In genomic region chr2:222290371-222290690, GRCh38 we compare ENCODE assay signal across 17 cellular contexts. TPM values are rescaled to one million over a fixed set of nuclear protein-coding genes. Genes with fewer than 3 reads are reported as not detected.
DNase-seq lines count a peak whose midpoint lies in the region; ATAC-seq and TF ChIP-seq lines count a peak whose summit lies in the region.
"Had no signal": no experiment of that assay in that cellular context is flagged by ENCODE, and none has a peak within 500 bp of the region (broad histone marks: within the 10 kb centered on the region; RNA-seq: fewer than 3 reads in every experiment).

No MANE protein-coding gene starts in this region.

- H3K4me2 ChIP-seq in mesenchymal stem cell (ENCODE audit: low read length, poor library complexity, severe bottlenecking) = no peak overlapping the region

- H3K27me3 ChIP-seq in HUES6 (ENCODE audit: control insufficient read depth, insufficient read depth, low read length) (peaks cover 92% of the 10 kb centered on the region), mesenchymal stem cell (ENCODE audit: control insufficient read depth in 1 of 2, insufficient read depth in 1 of 2, low read length in 2 of 2) (peaks cover 80 to 93% of the 10 kb centered on the region in 2 experiments)

- H2BK5ac ChIP-seq in mesenchymal stem cell (ENCODE audit: low read depth, low read length, poor library complexity, severe bottlenecking) = no peak overlapping the region

- H2BK15ac ChIP-seq in mesenchymal stem cell (ENCODE audit: low read depth, poor library complexity, severe bottlenecking) = no peak overlapping the region

- peaks cover 17% of the 10 kb centered on the region for H3K36me3 Mint-ChIP-seq in brain
- H3K36me3 Mint-ChIP-seq in stimulated activated naive B cell treated with anti-CD40 and anti-IgM and Interleukin-4, amounts not matched to agents 10 μg/mL and 1 μg/mL and 100 μg/mL, for 72 hours = peaks cover 0 to 4% of the 10 kb centered on the region in 2 donors

- H3K79me1 ChIP-seq in mesenchymal stem cell (replicated peaks; ENCODE audit: low read length, poor library complexity, severe bottlenecking) = no peaks in the 10 kb centered on the region

- H2BK120ac ChIP-seq in mesenchymal stem cell (ENCODE audit: low read depth, low read length) = no peak overlapping the region

- no peak overlapping the region for H2BK12ac ChIP-seq in mesenchymal stem cell (ENCODE audit: low read length in 2 of 2)

- TF ChIP-seq CTCF in brain (conservative IDR thresholded peaks at IDR 0.05) = no peak

- H3K9me3 Mint-ChIP-seq in brain = peaks cover 0 to 6% (median 0%) of the 10 kb centered on the region in 5 experiments
- H3K9me3 Mint-ChIP-seq in stimulated activated naive B cell treated with anti-CD40 and anti-IgM and Interleukin-4, amounts not matched to agents 10 μg/mL and 1 μg/mL and 100 μg/mL, for 72 hours = peaks cover 0 to 4% of the 10 kb centered on the region in 2 donors
- H3K9me3 Mint-ChIP-seq: activated T-cell treated with anti-CD3 and anti-CD28 coated beads, Interleukin-2, amount 50 U/mL, for 24 hours had no signal

- H3K27ac ChIP-seq in HUES6 (ENCODE audit: low read depth, low read length) (no peak overlapping the region; the same call in 1 of the 2 replicates), mesenchymal stem cell (ENCODE audit: low read length, poor library complexity, severe bottlenecking) (no peak overlapping the region)
- H3K27ac ChIP-seq: parathyroid adenoma, thoracic aorta had no signal

- H3K4me3 ChIP-seq in HUES6 (ENCODE audit: low read depth, low read length) (peak overlapping the region; percentile 63), mesenchymal stem cell (ENCODE audit: insufficient read depth in 1 of 2, low read depth in 1 of 2, low read length in 2 of 2) (peak overlapping the region in 1 of 2 experiments; percentile 41)
- H3K4me3 ChIP-seq: thoracic aorta had no signal

- H3K36me3 ChIP-seq in HUES6 (ENCODE audit: control insufficient read depth, insufficient read depth, low read length) (no peaks in the 10 kb centered on the region), mesenchymal stem cell (ENCODE audit: control insufficient read depth in 1 of 2, insufficient read depth in 2 of 2, low read depth in 1 of 2, low read length in 2 of 2) (no peaks in the 10 kb centered on the region)
- H3K36me3 ChIP-seq: thoracic aorta had no signal

- peak overlapping the region in 3 of 5 experiments; percentile 81 to 98 (median 91) for H3K27ac Mint-ChIP-seq in brain
- peak overlapping the region; percentile 37 for H3K27ac Mint-ChIP-seq in stimulated activated naive B cell treated with anti-CD40 and anti-IgM and Interleukin-4, amounts not matched to agents 10 μg/mL and 1 μg/mL and 100 μg/mL, for 72 hours
- H3K27ac Mint-ChIP-seq: activated T-cell treated with anti-CD3 and anti-CD28 coated beads, Interleukin-2, amount 50 U/mL, for 24 hours had no signal

- no peak overlapping the region for H2AK5ac ChIP-seq in mesenchymal stem cell (ENCODE audit: low read length, severe bottlenecking)

- H3K4ac ChIP-seq in mesenchymal stem cell (ENCODE audit: low read depth in 1 of 2, low read length in 2 of 2) = no peak overlapping the region

- no peak for ATAC-seq in stimulated activated naive B cell treated with anti-CD40 and anti-IgM and Interleukin-4, amounts not matched to agents 10 μg/mL and 1 μg/mL and 100 μg/mL, for 72 hours (replicated peaks)
- ATAC-seq: activated naive CD4-positive, alpha-beta T cell treated with anti-CD3 and anti-CD28 coated beads, Interleukin-2, amount 50 U/mL, for 72 hours had no signal

- H3K4me1 ChIP-seq in HUES6 (ENCODE audit: control insufficient read depth, insufficient read depth, low read length) (peaks cover 53% of the 10 kb centered on the region), mesenchymal stem cell (ENCODE audit: control insufficient read depth, insufficient read depth, low read depth, low read length) (peaks cover 14% of the 10 kb centered on the region)
- H3K4me1 ChIP-seq: parathyroid adenoma had no signal

- no peak overlapping the region for H4K91ac ChIP-seq in mesenchymal stem cell (ENCODE audit: low read length)

- no peak overlapping the region for H3K23ac ChIP-seq in mesenchymal stem cell (ENCODE audit: low read length in 2 of 2)

- H3K14ac ChIP-seq in mesenchymal stem cell (ENCODE audit: low read length in 2 of 2) = no peak overlapping the region

- H3K27me3 Mint-ChIP-seq in brain = peaks cover 96% of the 10 kb centered on the region
- H3K27me3 Mint-ChIP-seq in stimulated activated naive B cell treated with anti-CD40 and anti-IgM and Interleukin-4, amounts not matched to agents 10 μg/mL and 1 μg/mL and 100 μg/mL, for 72 hours = peaks cover 67 to 84% of the 10 kb centered on the region in 2 donors

- H3K9ac ChIP-seq in HUES6 (ENCODE audit: low read length) = peak overlapping the region; percentile 70
- peak overlapping the region; percentile 32 for H3K9ac ChIP-seq in mesenchymal stem cell (ENCODE audit: low read length)
- H3K9ac ChIP-seq: parathyroid adenoma had no signal

- no peak overlapping the region for H3K18ac ChIP-seq in mesenchymal stem cell (ENCODE audit: low read depth in 1 of 2, low read length in 2 of 2)

- H3K4me3 Mint-ChIP-seq in brain = peak overlapping the region; percentile 73 to 84 (median 80)
- no peak overlapping the region for H3K4me3 Mint-ChIP-seq in stimulated activated naive B cell treated with anti-CD40 and anti-IgM and Interleukin-4, amounts not matched to agents 10 μg/mL and 1 μg/mL and 100 μg/mL, for 72 hours
- H3K4me3 Mint-ChIP-seq: activated T-cell treated with anti-CD3 and anti-CD28 coated beads, Interleukin-2, amount 50 U/mL, for 24 hours had no signal

- H3K9me3 ChIP-seq in HUES6 (ENCODE audit: control insufficient read depth, insufficient read depth, low read depth, low read length) (no peaks in the 10 kb centered on the region), mesenchymal stem cell (ENCODE audit: control insufficient read depth, low read length) (no peaks in the 10 kb centered on the region)
- H3K9me3 ChIP-seq: thoracic aorta had no signal

- H3K4me1 Mint-ChIP-seq in brain = peaks cover 73% of the 10 kb centered on the region
- peaks cover 5 to 11% of the 10 kb centered on the region in 2 donors for H3K4me1 Mint-ChIP-seq in stimulated activated naive B cell treated with anti-CD40 and anti-IgM and Interleukin-4, amounts not matched to agents 10 μg/mL and 1 μg/mL and 100 μg/mL, for 72 hours

- H2AFZ ChIP-seq in mesenchymal stem cell (ENCODE audit: low read depth, low read length) = no peak overlapping the region
- H2AFZ ChIP-seq: parathyroid adenoma had no signal

- no peak for DNase-seq in mesenchymal stem cell
- DNase-seq in stimulated activated naive B cell treated with anti-CD40 and anti-IgM and Interleukin-4, amounts not matched to agents 10 μg/mL and 1 μg/mL and 100 μg/mL, for 72 hours = no peak
- no peak for DNase-seq in NCI-H345 treated with DMSO at 0.1 percent for 48 hours (lab: John Stamatoyannopoulos, UW; ENCODE audit: unreplicated experiment)
- no peak for DNase-seq in stimulated activated naive CD4-positive, alpha-beta T cell treated with Interleukin-2 at 50 U/mL for 16 hours (lab: John Stamatoyannopoulos, UW)
- no peak for DNase-seq in SKM-1 treated with dmso at 0.1 percent for 144 hours (lab: John Stamatoyannopoulos, UW; ENCODE audit: unreplicated experiment)
- DNase-seq: activated CD4-positive, alpha-beta T cell treated with anti-CD3 and anti-CD28 coated beads, Interleukin-2, amount 50 U/mL, for 4 hours; activated T-cell treated with anti-CD3 and anti-CD28 coated beads, Interleukin-2, amount 50 U/mL, for 24 hours; DMS153; effector CD4-positive, alpha-beta T cell; NCI-H1105; stimulated activated CD4-positive, alpha-beta T cell treated with anti-CD3 and anti-CD28 coated beads, Interleukin-4, amount 100 ng/mL, for 4 hours had no signal

- 2% methylated on average over 5 of the region's 8 CpGs for WGBS in mesenchymal stem cell

- no peak overlapping the region for H4K8ac ChIP-seq in mesenchymal stem cell (ENCODE audit: low read length)

RNA-seq across cellular contexts. Expression of gene PAX3, which starts 8.5 kb away (rescaled TPM):
- not detected for polyA plus RNA-seq in brain (ENCODE audit: insufficient read depth, low read depth, low replicate concordance)
- polyA plus RNA-seq in mesenchymal stem cell (2013, experiment 1 of 2) = not detected
- not detected for polyA plus RNA-seq in mesenchymal stem cell (2013, experiment 2 of 2)
- polyA plus RNA-seq: fibroblast of lung had no signal

Comparison
In these comparisons a context has a peak if more than half of its experiments do, and no peak if none do; other contexts are left out.
1. H3K4me3 Mint-ChIP-seq: peak in brain (5 of 5); none in stimulated activated naive B cell treated with anti-CD40 and anti-IgM and Interleukin-4, amounts not matched to agents 10 μg/mL and 1 μg/mL and 100 μg/mL, for 72 hours (0 of 2).